21 cellular contexts compared by ENCODE assay signal in genomic region chr1:75543705-75544104, GRCh38.
"Had no signal": no experiment of that assay in that cellular context is flagged by ENCODE, and none has a peak within 500 bp of the region (broad histone marks: within the 10 kb centered on the region; RNA-seq: fewer than 3 reads in every experiment).

No MANE protein-coding gene starts in this region.

- ATAC-seq: K562 had no signal

- H3K4me1 ChIP-seq: SJSA1 had no signal

- H3K27ac ChIP-seq: KMS-11, SJSA1, SK-N-MC had no signal

- H3K4me3 ChIP-seq: K562, SJSA1, SK-N-MC had no signal

- DNase-seq: Kasumi-1, MM.1S, NCI-H1092 treated with DMSO at 0.1 percent for 48 hours, NCI-H1436, NCI-H187, NCI-H2029, NCI-H2081 treated with DMSO at 0.1 percent for 48 hours, NCI-H226, NCI-H524 treated with DMSO at 0.1 percent for 48 hours, NCI-H69, NCI-H774, Right ventricle myocardium superior, RPMI8226, SIG-M5, T-helper 1 cell had no signal

- H3K9ac ChIP-seq: KMS-11 had no signal

- FAIRE-seq: HTR-8/SVneo, K562, RCC 7860 had no signal

- H3K9me3 ChIP-seq: SJSA1 had no signal

- H3K4me2 ChIP-seq: KMS-11 had no signal

- H3K36me3 ChIP-seq: SJSA1 had no signal

- H3K27me3 ChIP-seq: SJSA1 had no signal
